ENCODE assay signal across 22 cellular contexts in the genomic region with DNA sequence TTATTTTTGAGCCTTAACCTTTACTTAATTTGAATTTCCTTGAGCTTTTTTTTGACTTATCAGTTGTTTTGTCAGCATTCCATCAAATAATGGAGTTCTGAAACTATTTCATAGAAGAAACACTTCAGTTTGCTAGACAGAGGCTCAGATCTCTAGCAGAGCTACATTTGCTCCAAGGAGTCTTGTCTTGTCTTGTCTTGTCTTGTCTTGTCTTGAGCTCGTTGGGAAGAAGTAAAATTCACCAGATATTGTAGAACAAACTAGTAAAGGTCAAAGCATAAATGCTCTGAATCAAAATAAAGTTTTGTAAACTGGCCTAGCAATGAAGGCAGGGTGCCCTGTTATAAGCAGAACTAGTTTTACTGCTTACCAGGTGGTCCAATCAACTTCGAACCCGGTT. TPM values are rescaled to one million over a fixed set of nuclear protein-coding genes. Genes with fewer than 3 reads are reported as not detected.
DNase-seq lines count a peak whose midpoint lies in the region; ATAC-seq, FAIRE-seq and TF ChIP-seq lines count a peak whose summit lies in the region.
"Had no signal": no experiment of that assay in that cellular context is flagged by ENCODE, and none has a peak within 500 bp of the region (broad histone marks: within the 10 kb centered on the region; RNA-seq: fewer than 3 reads in every experiment).

No MANE protein-coding gene starts in this region.

- no peak overlapping the region for H3K4me3 Mint-ChIP-seq in GM23338
- H3K4me3 Mint-ChIP-seq: HFFc6 had no signal

- no peaks in the 10 kb centered on the region for H3K27me3 ChIP-seq in GM23338 (ENCODE audit: insufficient read depth)
- H3K27me3 ChIP-seq in RWPE2 (ENCODE audit: insufficient read depth, poor library complexity, severe bottlenecking), result no peaks in the 10 kb centered on the region
- H3K27me3 ChIP-seq in pancreas, result no peaks in the 10 kb centered on the region
- H3K27me3 ChIP-seq: BE2C had no signal

- no peak overlapping the region for H3K4me2 ChIP-seq in GM23338
- H3K4me2 ChIP-seq: A549 had no signal

- no peak overlapping the region for H2AFZ ChIP-seq in GM23338

- TF ChIP-seq CTCF in GM23338 (conservative IDR thresholded peaks at IDR 0.05; ENCODE audit: low read depth in 2 of 2), result no peak
- TF ChIP-seq CTCF in RWPE2 (IDR thresholded peaks at IDR 0.05; ENCODE audit: poor library complexity, severe bottlenecking), result no peak
- no peak for TF ChIP-seq CTCF in epithelial cell of esophagus (IDR thresholded peaks at IDR 0.05; ENCODE audit: insufficient read depth, low read depth, low read length, missing control alignments)
- TF ChIP-seq CTCF in pancreas (IDR thresholded peaks at IDR 0.05), result no peak
- no peak for TF ChIP-seq CTCF in GM10266 (IDR thresholded peaks at IDR 0.05; ENCODE audit: control insufficient read depth, insufficient read depth, low read depth, missing control alignments)

- peaks cover 11% of the 10 kb centered on the region; the same call in 1 of the 2 replicates for H3K79me2 ChIP-seq in GM23338 (replicated peaks; ENCODE audit: insufficient read depth)

- H3K9me3 ChIP-seq in RWPE2 (ENCODE audit: severe bottlenecking) (no peaks in the 10 kb centered on the region), pancreas (no peaks in the 10 kb centered on the region)
- H3K9me3 ChIP-seq: A549, BE2C had no signal

- intact Hi-C loops in pancreas (cut with DNase I), result no loop called here

- no peaks in the 10 kb centered on the region; the same call in 1 of the 2 replicates for H3F3A ChIP-seq in GM23338 (replicated peaks; ENCODE audit: low read depth)

- peaks cover 30% of the 10 kb centered on the region for H4K20me1 ChIP-seq in GM23338 (replicated peaks; ENCODE audit: insufficient read depth)

- no peak for FAIRE-seq in pancreas (lab: Jason Lieb, UNC)
- FAIRE-seq: A549, D721Med had no signal

- ATAC-seq in GM23338 (no peak), RWPE2 (ENCODE audit: low read depth) (peak; percentile 44; the same call in 1 of the 3 replicates), pancreas (no peak)
- ATAC-seq: A549 had no signal

- H3K27ac ChIP-seq in GM23338 (ENCODE audit: low read depth), result peak overlapping the region; percentile 80; the same call in 1 of the 2 replicates
- no peak overlapping the region for H3K27ac ChIP-seq in RWPE2 (ENCODE audit: poor library complexity, severe bottlenecking)
- H3K27ac ChIP-seq in pancreas, result peak overlapping the region; percentile 47 to 71 (median 65)
- H3K27ac ChIP-seq in caudate nucleus (ENCODE audit: low read depth, low read length), result no peak overlapping the region
- H3K27ac ChIP-seq: A549, HL-60 had no signal

- H3K36me3 ChIP-seq in GM23338 (ENCODE audit: insufficient read depth) (peaks cover 60% of the 10 kb centered on the region), RWPE2 (ENCODE audit: low read depth) (peaks cover 85% of the 10 kb centered on the region), pancreas (peaks cover 0 to 21% (median 18%) of the 10 kb centered on the region in 3 donors)

- no peak for DNase-seq in GM23338 (ENCODE audit: low spot score)
- DNase-seq in RWPE2 (ENCODE audit: low spot score), result no peak
- peak; percentile 82 for DNase-seq in epithelial cell of esophagus (ENCODE audit: low read depth)
- DNase-seq in pancreas, result no peak
- no peak for DNase-seq in caudate nucleus (lab: John Stamatoyannopoulos, UW)
- no peak for DNase-seq in activated gamma-delta T cell treated with Interleukin-2 at 50 U/mL for 16 hours
- no peak for DNase-seq in GM10266 (ENCODE audit: extremely low spot score)
- DNase-seq: BE2C, DMS53, GDM1, H7, HFFc6, KBM-7, NCI-H1092 treated with DMSO at 0.1 percent for 48 hours, NCI-H1436 treated with DMSO at 0.1 percent for 48 hours, NCI-H2029, NCI-H2227 treated with DMSO at 0.1 percent for 48 hours, NCI-H510A, NCI-H748 treated with DMSO at 0.1 percent for 48 hours had no signal

- no peaks in the 10 kb centered on the region for H3K9me2 ChIP-seq in GM23338 (ENCODE audit: insufficient read depth)

- H3K4me1 ChIP-seq in GM23338 (ENCODE audit: insufficient read depth) (no peaks in the 10 kb centered on the region), RWPE2 (ENCODE audit: insufficient read depth, poor library complexity, severe bottlenecking) (peaks cover 15% of the 10 kb centered on the region), pancreas (peaks cover 8 to 27% (median 19%) of the 10 kb centered on the region in 3 donors)
- H3K4me1 ChIP-seq: A549, BE2C had no signal

- H3K27me3 Mint-ChIP-seq in GM23338 (ENCODE audit: insufficient read depth, low read depth, poor library complexity), result peaks cover 12% of the 10 kb centered on the region

- H3K4me3 ChIP-seq in GM23338 (no peak overlapping the region), RWPE2 (ENCODE audit: severe bottlenecking) (no peak overlapping the region), epithelial cell of esophagus (ENCODE audit: low read length) (no peak overlapping the region), pancreas (no peak overlapping the region)
- H3K4me3 ChIP-seq: A549 had no signal

- 55 to 61% methylated on average over 3 of the region's 3 CpGs for WGBS in pancreas, 2 donors

- H3K9me3 Mint-ChIP-seq in GM23338, result no peaks in the 10 kb centered on the region; the same call in 2 of the 3 replicates
- H3K9me3 Mint-ChIP-seq: HFFc6 had no signal

- peak overlapping the region; percentile 69 for H3K27ac Mint-ChIP-seq in GM23338
- H3K27ac Mint-ChIP-seq: HFFc6 had no signal

- H3K36me3 Mint-ChIP-seq in GM23338 (ENCODE audit: low read depth), result peaks cover 90% of the 10 kb centered on the region

- no peaks in the 10 kb centered on the region for H3K4me1 Mint-ChIP-seq in GM23338

TF ChIP-seq in GM23338, 12 proteins besides CTCF, POLR2A, EP300 and RAD21 (continues in another document):
- TF ChIP-seq EZH2 (IDR thresholded peaks at IDR 0.05; ENCODE audit: low read depth, unreplicated experiment) (no peak), NANOG (IDR thresholded peaks at IDR 0.05; ENCODE audit: borderline replicate concordance) (no peak)

RNA-seq across cellular contexts. Expression of a gene that starts 33.5 kb away (rescaled TPM):
- 24.8 and 27.1 TPM in 2 replicates for total RNA-seq in GM23338 (2014; rRNA removed; shearing (Covaris generic))
- polyA plus RNA-seq in GM23338 (2016; fragmentation: Nextera tagmentation; extraction: Ambion mirVana), result 26.1 and 27.7 TPM in 2 replicates
- 10 to 100 TPM; 34.5 to 43.1 (median 37.7) TPM for total RNA-seq in pancreas
- polyA plus RNA-seq in pancreas, result 100 to 1,000 TPM; 125 to 160 TPM

RNA-seq across cellular contexts. Expression of a gene that starts 33.6 kb away (rescaled TPM):
- total RNA-seq in GM23338 (2014; rRNA removed; shearing (Covaris generic)), result 271 and 328 TPM in 2 replicates
- 349 and 359 TPM in 2 replicates for polyA plus RNA-seq in GM23338 (2016; fragmentation: Nextera tagmentation; extraction: Ambion mirVana)
- 100 to 1,000 TPM in 4 of 6 donors, 10 to 100 TPM in 2; 77.8 to 153 (median 127) TPM for total RNA-seq in pancreas
- 100 to 1,000 TPM in 1 of 2 donors, 10 to 100 TPM in 1; 98.6 to 134 TPM for polyA plus RNA-seq in pancreas

RNA-seq across cellular contexts. Expression of a gene that starts 41.7 kb away (rescaled TPM):
- total RNA-seq in GM23338 (2014; rRNA removed; shearing (Covaris generic)), result 11.6 and 13.0 TPM in 2 replicates
- polyA plus RNA-seq in GM23338 (2016; fragmentation: Nextera tagmentation; extraction: Ambion mirVana) (8.4 and 9.9 TPM in 2 replicates), pancreas (10 to 100 TPM; 34.2 to 55.0 TPM)
- total RNA-seq in pancreas, result 1 to 10 TPM; 3.0 to 7.1 (median 5.4) TPM

Comparison
In these comparisons a context has a peak if more than half of its experiments do, and no peak if none do; other contexts are left out.
1. H3K27ac ChIP-seq: peak in GM23338 (single experiment) and pancreas (4 of 4); none in RWPE2 (single experiment) and caudate nucleus (single experiment).